In genomic region chr1:62590970-62591368, GRCh38 we compare ENCODE assay signal across 1 cellular context.
A peak's percentile ranks its signal among the peaks of the same experiment; 100 is the strongest.
TF ChIP-seq lines count a peak whose summit lies in the region.

No MANE protein-coding gene starts in this region.

TF ChIP-seq in K562, 482 proteins besides CTCF, POLR2A, EP300 and RAD21:
- TF ChIP-seq ZNF778 (CRISPR knock-in tag; IDR thresholded peaks at IDR 0.05) (no peak), ATF7 (IDR thresholded peaks at IDR 0.05) (no peak), SMARCA5 (IDR thresholded peaks at IDR 0.05) (no peak), BRF2 (IDR thresholded peaks at IDR 0.05; ENCODE audit: borderline replicate concordance, insufficient read depth, insufficient read length) (no peak), ZNF146 (CRISPR knock-in tag; IDR thresholded peaks at IDR 0.05; ENCODE audit: unreplicated experiment) (peak; percentile 54), ZNF740 (CRISPR knock-in tag; IDR thresholded peaks at IDR 0.05) (no peak), ZNF740 (tag; IDR thresholded peaks at IDR 0.05) (no peak)
